In genomic region chr22:24145446-24146189, GRCh38 we compare ENCODE assay signal across 8 cellular contexts. TPM values are rescaled to one million over a fixed set of nuclear protein-coding genes. Genes with fewer than 3 reads are reported as not detected.
DNase-seq lines count a peak whose midpoint lies in the region; ATAC-seq lines count a peak whose summit lies in the region.

No MANE protein-coding gene starts in this region.

- H3K27me3 Mint-ChIP-seq in activated T-helper 1 cell treated with anti-CD3 and anti-CD28 coated beads, Interleukin-12 subunit alpha, Interleukin-12 subunit beta, Interleukin-2, Interleukin-4 antibody, amounts not matched to agents 30 ng/mL and 10 ng/mL and 1 ng/mL, durations not matched to agents 14 hours and 24 hours and 36 hours (ENCODE audit: insufficient read depth): no peaks in the 10 kb centered on the region
- no peaks in the 10 kb centered on the region for H3K27me3 Mint-ChIP-seq in stimulated activated memory B cell treated with anti-CD40 and anti-IgM and Interleukin-4, amounts not matched to agents 10 μg/mL and 1 μg/mL and 100 μg/mL, for 72 hours

- no peaks in the 10 kb centered on the region for H3K9me3 Mint-ChIP-seq in activated T-helper 1 cell treated with anti-CD3 and anti-CD28 coated beads, Interleukin-12 subunit alpha, Interleukin-12 subunit beta, Interleukin-2, Interleukin-4 antibody, amounts not matched to agents 30 ng/mL and 10 ng/mL and 1 ng/mL, durations not matched to agents 14 hours and 24 hours and 36 hours
- no peaks in the 10 kb centered on the region for H3K9me3 Mint-ChIP-seq in stimulated activated memory B cell treated with anti-CD40 and anti-IgM and Interleukin-4, amounts not matched to agents 10 μg/mL and 1 μg/mL and 100 μg/mL, for 72 hours

- peaks cover 49% of the 10 kb centered on the region for H3K4me1 Mint-ChIP-seq in activated T-helper 1 cell treated with anti-CD3 and anti-CD28 coated beads, Interleukin-12 subunit alpha, Interleukin-12 subunit beta, Interleukin-2, Interleukin-4 antibody, amounts not matched to agents 30 ng/mL and 10 ng/mL and 1 ng/mL, durations not matched to agents 14 hours and 24 hours and 36 hours (ENCODE audit: low read depth)
- peaks cover 64% of the 10 kb centered on the region for H3K4me1 Mint-ChIP-seq in stimulated activated memory B cell treated with anti-CD40 and anti-IgM and Interleukin-4, amounts not matched to agents 10 μg/mL and 1 μg/mL and 100 μg/mL, for 72 hours

- peak overlapping the region; percentile 20 for H3K4me3 Mint-ChIP-seq in activated T-helper 1 cell treated with anti-CD3 and anti-CD28 coated beads, Interleukin-12 subunit alpha, Interleukin-12 subunit beta, Interleukin-2, Interleukin-4 antibody, amounts not matched to agents 30 ng/mL and 10 ng/mL and 1 ng/mL, durations not matched to agents 14 hours and 24 hours and 36 hours
- no peak overlapping the region for H3K4me3 Mint-ChIP-seq in stimulated activated memory B cell treated with anti-CD40 and anti-IgM and Interleukin-4, amounts not matched to agents 10 μg/mL and 1 μg/mL and 100 μg/mL, for 72 hours

- peak; percentile 12 for ATAC-seq in HG02678 (IDR thresholded peaks at IDR 0.05; ENCODE audit: unreplicated experiment)
- ATAC-seq in stimulated activated memory B cell treated with anti-CD40 and anti-IgM and Interleukin-4, amounts not matched to agents 10 μg/mL and 1 μg/mL and 100 μg/mL, for 72 hours: no peak

- peak overlapping the region; percentile 61 for H3K27ac Mint-ChIP-seq in activated T-helper 1 cell treated with anti-CD3 and anti-CD28 coated beads, Interleukin-12 subunit alpha, Interleukin-12 subunit beta, Interleukin-2, Interleukin-4 antibody, amounts not matched to agents 30 ng/mL and 10 ng/mL and 1 ng/mL, durations not matched to agents 14 hours and 24 hours and 36 hours
- peak overlapping the region; percentile 75 for H3K27ac Mint-ChIP-seq in stimulated activated memory B cell treated with anti-CD40 and anti-IgM and Interleukin-4, amounts not matched to agents 10 μg/mL and 1 μg/mL and 100 μg/mL, for 72 hours

- DNase-seq in activated T-helper 1 cell treated with anti-CD3 and anti-CD28 coated beads, Interleukin-12 subunit alpha, Interleukin-12 subunit beta, Interleukin-2, Interleukin-4 antibody, amounts not matched to agents 30 ng/mL and 10 ng/mL and 1 ng/mL, durations not matched to agents 14 hours and 24 hours and 36 hours (ENCODE audit: low spot score): no peak
- DNase-seq in iPS-NIHi11 (ENCODE audit: low spot score) (peak; percentile 48), NCI-H2081 (lab: John Stamatoyannopoulos, UW) (no peak), DMS 273 (lab: John Stamatoyannopoulos, UW; ENCODE audit: unreplicated experiment) (no peak)
- no peak for DNase-seq in stimulated activated naive CD4-positive, alpha-beta T cell (lab: John Stamatoyannopoulos, UW)
- DNase-seq in stimulated activated CD4-positive, alpha-beta T cell treated with anti-CD3 and anti-CD28 coated beads, Interleukin-2, amount 100 ng/mL, for 48 hours: no peak

- intact Hi-C loops in activated T-helper 1 cell treated with anti-CD3 and anti-CD28 coated beads, Interleukin-12 subunit alpha, Interleukin-12 subunit beta, Interleukin-2, Interleukin-4 antibody, amounts not matched to agents 30 ng/mL and 10 ng/mL and 1 ng/mL, durations not matched to agents 14 hours and 24 hours and 36 hours (cut with micrococcal nuclease): no loop called here

- H3K36me3 Mint-ChIP-seq in activated T-helper 1 cell treated with anti-CD3 and anti-CD28 coated beads, Interleukin-12 subunit alpha, Interleukin-12 subunit beta, Interleukin-2, Interleukin-4 antibody, amounts not matched to agents 30 ng/mL and 10 ng/mL and 1 ng/mL, durations not matched to agents 14 hours and 24 hours and 36 hours (ENCODE audit: low read depth): peaks cover 8% of the 10 kb centered on the region
- H3K36me3 Mint-ChIP-seq in stimulated activated memory B cell treated with anti-CD40 and anti-IgM and Interleukin-4, amounts not matched to agents 10 μg/mL and 1 μg/mL and 100 μg/mL, for 72 hours: peaks cover 11% of the 10 kb centered on the region

RNA-seq across cellular contexts. Expression of gene SUSD2, which starts 35.7 kb away (rescaled TPM):
- total RNA-seq in activated T-helper 1 cell treated with anti-CD3 and anti-CD28 coated beads, Interleukin-12 subunit alpha, Interleukin-12 subunit beta, Interleukin-2, Interleukin-4 antibody, amounts not matched to agents 30 ng/mL and 10 ng/mL and 1 ng/mL, durations not matched to agents 14 hours and 24 hours and 36 hours: 0.73 and 0.83 TPM in 2 replicates
